ENCODE assay signal across 26 cellular contexts in genomic region chr1:87720561-87720960, GRCh38.
"Had no signal": no experiment of that assay in that cellular context is flagged by ENCODE, and none has a peak within 500 bp of the region (broad histone marks: within the 10 kb centered on the region; RNA-seq: fewer than 3 reads in every experiment).

No MANE protein-coding gene starts in this region.

- H3K27me3 ChIP-seq: ascending aorta, cardiac muscle cell, Peyer's patch had no signal

- ATAC-seq: activated CD4-positive, alpha-beta T cell treated with anti-CD3 and anti-CD28 coated beads for 36 hours; activated CD4-positive, CD25-positive, alpha-beta regulatory T cell treated with anti-CD3 and anti-CD28 coated beads, Interleukin-2, amount 50 U/mL, for 24 hours; activated CD8-positive, alpha-beta T cell treated with anti-CD3 and anti-CD28 coated beads, Interleukin-2, amount 10 ng/mL, durations not matched to agents 7 days and 5 days; PC-3; Right ventricle myocardium inferior; WTC11 had no signal

- H3K36me3 ChIP-seq: ascending aorta, cardiac muscle cell, Peyer's patch had no signal

- DNase-seq: activated CD4-positive, alpha-beta T cell treated with anti-CD3 and anti-CD28 coated beads for 36 hours; activated CD4-positive, alpha-beta T cell treated with anti-CD3 and anti-CD28 coated beads, Interleukin-2, amount 10 ng/mL, durations not matched to agents 7 days and 5 days; activated CD4-positive, alpha-beta T cell treated with anti-CD3 and anti-CD28 coated beads, Interleukin-2, amount 50 U/mL, for 48 hours; activated CD8-positive, alpha-beta T cell treated with anti-CD3 and anti-CD28 coated beads, Interleukin-2, amount 10 ng/mL, durations not matched to agents 7 days and 5 days; activated gamma-delta T cell; activated naive CD4-positive, alpha-beta T cell treated with Interleukin-2 at 50 U/mL for 16 hours; activated naive CD8-positive, alpha-beta T cell treated with anti-CD3 and anti-CD28 coated beads, Interleukin-2, amount 10 ng/mL, durations not matched to agents 7 days and 5 days; activated T-cell treated with anti-CD3 and anti-CD28 coated beads, Interleukin-2, amount 50 U/mL, for 24 hours; amygdala; NCI-H1092 treated with DMSO at 0.1 percent for 48 hours; NCI-H1417; NCI-H146; NCI-H187; NCI-H2081; NCI-H2171 treated with DMSO at 0.1 percent for 48 hours; NCI-H226; NCI-H524 treated with DMSO at 0.1 percent for 48 hours; PC-3; Peyer's patch had no signal

- H3K4me3 ChIP-seq: ascending aorta, cardiac muscle cell, Peyer's patch had no signal

- H3K4me1 ChIP-seq: ascending aorta had no signal

- H3K27ac ChIP-seq: ascending aorta, cardiac muscle cell, KMS-11, Peyer's patch, RWPE1 had no signal

- H3K9ac ChIP-seq: KMS-11 had no signal

- H3K4me2 ChIP-seq: KMS-11 had no signal

- H3K9me3 ChIP-seq: ascending aorta, Peyer's patch had no signal
